In the genomic region with DNA sequence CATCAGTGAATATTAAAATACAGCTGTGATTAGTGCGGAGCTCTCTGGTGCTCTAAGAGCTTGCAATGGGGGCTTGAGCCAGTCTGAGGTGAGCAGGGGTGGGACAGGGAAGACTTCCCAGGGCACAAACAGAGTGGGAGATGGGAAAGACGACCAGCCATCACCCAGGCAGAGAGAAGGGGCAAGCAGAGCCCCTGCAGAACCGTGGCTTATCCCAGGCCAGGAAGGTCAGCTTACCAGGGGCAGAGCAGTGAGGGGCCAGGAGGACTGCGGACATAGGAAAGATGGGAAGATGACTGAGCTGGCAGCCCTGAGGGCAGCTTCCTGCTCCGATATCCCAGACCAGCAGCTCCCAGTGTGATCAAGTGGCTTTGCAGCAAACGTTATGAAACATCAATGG, we compare ENCODE assay signal across 11 cellular contexts. TPM values are rescaled to one million over a fixed set of nuclear protein-coding genes. Genes with fewer than 3 reads are reported as not detected.
DNase-seq lines count a peak whose midpoint lies in the region; ATAC-seq and TF ChIP-seq lines count a peak whose summit lies in the region.
"Had no signal": no experiment of that assay in that cellular context is flagged by ENCODE, and none has a peak within 500 bp of the region (broad histone marks: within the 10 kb centered on the region; RNA-seq: fewer than 3 reads in every experiment).

No MANE protein-coding gene starts in this region.

- ATAC-seq in activated naive CD4-positive, alpha-beta T cell treated with anti-CD3 and anti-CD28 coated beads, Interleukin-2, amount 50 U/mL, for 72 hours, result no peak
- ATAC-seq in GM18505 (IDR thresholded peaks at IDR 0.05; ENCODE audit: unreplicated experiment), result no peak

- H3K4me1 ChIP-seq in uterus, result no peaks in the 10 kb centered on the region

- no peaks in the 10 kb centered on the region for H3K9me3 ChIP-seq in uterus
- H3K9me3 ChIP-seq: SJCRH30 had no signal

- in situ Hi-C loops in brain microvascular endothelial cell (cut with HindIII; ENCODE audit: low pct_ligation_motif_present, low sequenced_read_pairs), result no loop called here

- no peaks in the 10 kb centered on the region for H3K27me3 Mint-ChIP-seq in mesothelial cell of epicardium (ENCODE audit: low read depth)

- TF ChIP-seq CTCF in brain microvascular endothelial cell (IDR thresholded peaks at IDR 0.05; ENCODE audit: low read depth, low read length, missing control alignments) (no peak), mesothelial cell of epicardium (IDR thresholded peaks at IDR 0.05; ENCODE audit: unreplicated experiment) (no peak), uterus (IDR thresholded peaks at IDR 0.05) (no peak)

- H3K27ac Mint-ChIP-seq in activated naive CD4-positive, alpha-beta T cell treated with anti-CD3 and anti-CD28 coated beads, Interleukin-2, amount 50 U/mL, for 72 hours, result peak overlapping the region; percentile 91 to 93
- peak overlapping the region; percentile 52 for H3K27ac Mint-ChIP-seq in mesothelial cell of epicardium

- peaks cover 0 to under 1% of the 10 kb centered on the region in 2 donors for H3K9me3 Mint-ChIP-seq in activated naive CD4-positive, alpha-beta T cell treated with anti-CD3 and anti-CD28 coated beads, Interleukin-2, amount 50 U/mL, for 72 hours
- no peaks in the 10 kb centered on the region for H3K9me3 Mint-ChIP-seq in mesothelial cell of epicardium
- H3K9me3 Mint-ChIP-seq: neural crest cell had no signal

- H3K4me1 Mint-ChIP-seq in mesothelial cell of epicardium, result peaks cover 44% of the 10 kb centered on the region

- H3K27ac ChIP-seq in brain microvascular endothelial cell (peak overlapping the region; percentile 89), uterus (peak overlapping the region; percentile 82 to 85)
- H3K27ac ChIP-seq: SJCRH30 had no signal

- TF ChIP-seq POLR2A in uterus (IDR thresholded peaks at IDR 0.05) (no peak), GM18505 (IDR thresholded peaks at IDR 0.05; ENCODE audit: borderline replicate concordance, extremely low read depth, insufficient read depth, insufficient read length) (no peak)

- H3K36me3 ChIP-seq in brain microvascular endothelial cell (replicated peaks), result no peaks in the 10 kb centered on the region
- H3K36me3 ChIP-seq in uterus, result no peaks in the 10 kb centered on the region
- H3K36me3 ChIP-seq: SJCRH30 had no signal

- H3K27me3 ChIP-seq in brain microvascular endothelial cell (replicated peaks), result no peaks in the 10 kb centered on the region
- no peaks in the 10 kb centered on the region for H3K27me3 ChIP-seq in uterus
- H3K27me3 ChIP-seq: SJCRH30 had no signal

- no peaks in the 10 kb centered on the region for H3K36me3 Mint-ChIP-seq in activated naive CD4-positive, alpha-beta T cell treated with anti-CD3 and anti-CD28 coated beads, Interleukin-2, amount 50 U/mL, for 72 hours
- no peaks in the 10 kb centered on the region for H3K36me3 Mint-ChIP-seq in mesothelial cell of epicardium

- intact Hi-C loops in uterus (cut with DNase I; ENCODE audit: low total_unique reads), result no loop called here

- DNase-seq in activated naive CD4-positive, alpha-beta T cell treated with anti-CD3 and anti-CD28 coated beads, Interleukin-2, amount 50 U/mL, for 72 hours (ENCODE audit: low spot score in 2 of 2), result no peak
- DNase-seq in activated naive CD4-positive, alpha-beta T cell (lab: John Stamatoyannopoulos, UW), result no peak
- no peak for DNase-seq in brain microvascular endothelial cell
- no peak for DNase-seq in mesothelial cell of epicardium (ENCODE audit: low spot score in 2 of 2, unreplicated experiment in 2 of 2)
- no peak for DNase-seq in uterus
- DNase-seq in DMS 273 (lab: John Stamatoyannopoulos, UW; ENCODE audit: unreplicated experiment), result no peak
- DNase-seq in NK-92 treated with Interleukin-12 subunit alpha and Interleukin-12 subunit beta, amount 100 ng/mL, for 24 hours (lab: John Stamatoyannopoulos, UW), result no peak
- DNase-seq: NCI-H2171 had no signal

- H3K4me3 ChIP-seq in brain microvascular endothelial cell (ENCODE audit: low read depth, low read length), result no peak overlapping the region
- no peak overlapping the region for H3K4me3 ChIP-seq in uterus
- H3K4me3 ChIP-seq: SJCRH30 had no signal

- H3K4me3 Mint-ChIP-seq in mesothelial cell of epicardium, result no peak overlapping the region

RNA-seq across cellular contexts. Expression of gene IFFO2, which starts 55.4 kb away (rescaled TPM):
- 10 to 100 TPM; 27.3 to 41.7 TPM for total RNA-seq in activated naive CD4-positive, alpha-beta T cell treated with anti-CD3 and anti-CD28 coated beads, Interleukin-2, amount 50 U/mL, for 72 hours
- total RNA-seq in mesothelial cell of epicardium (7.8 to 10.4 TPM (median 9.1 TPM) in 3 replicates), uterus (10 to 100 TPM in 1 of 4 donors, 1 to 10 TPM in 3; 4.1 to 19.4 (median 7.3) TPM)
